Comparison of ENCODE assay signal across 8 cellular contexts in the genomic region with DNA sequence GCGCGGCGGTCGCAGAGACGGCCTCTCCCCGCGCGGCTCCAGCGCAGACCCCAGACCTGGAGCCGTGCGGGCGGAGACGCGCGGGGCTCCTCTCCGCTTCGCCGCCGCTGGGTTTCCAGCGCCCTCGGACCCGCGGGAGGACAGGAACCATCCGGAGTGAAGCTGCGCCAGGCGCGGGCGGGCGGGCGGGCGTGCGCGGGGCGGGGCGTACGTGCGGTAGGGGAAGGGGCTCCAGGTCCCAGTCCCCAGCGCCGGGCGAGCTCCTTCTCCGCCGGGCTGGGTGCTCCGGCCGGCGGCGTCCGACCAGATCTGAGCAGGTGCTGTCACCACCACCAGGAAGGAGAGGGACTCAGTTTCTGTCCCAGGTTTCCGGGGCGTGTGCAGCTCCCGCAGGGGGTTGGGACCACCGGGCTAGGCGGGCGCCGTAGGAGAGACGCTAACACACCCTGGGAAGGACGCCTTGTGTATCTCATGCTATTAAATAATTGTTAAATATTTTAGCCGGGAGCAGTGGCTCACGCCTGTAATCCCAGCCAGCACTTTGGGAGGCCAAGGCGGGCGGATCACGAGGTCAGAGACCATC. TPM values are rescaled to one million over a fixed set of nuclear protein-coding genes. Genes with fewer than 3 reads are reported as not detected.
DNase-seq lines count a peak whose midpoint lies in the region; ATAC-seq and TF ChIP-seq lines count a peak whose summit lies in the region.

Gene CHRNA3, minus strand, starts transcription at position 158 of the 583 bp plus-strand sequence. CDS start 202 bp downstream, outside the sequence.

- H3K27ac Mint-ChIP-seq in chondrocyte (ENCODE audit: unreplicated experiment) = no peak within 1 kb of the TSS
- no peak within 1 kb of the TSS for H3K27ac Mint-ChIP-seq in naive thymus-derived CD8-positive, alpha-beta T cell

- H3K36me3 ChIP-seq in aorta (ENCODE audit: control insufficient read depth in 1 of 2, insufficient read depth in 2 of 2, low read length in 1 of 2) = no peaks in the 10 kb centered on the region

- no peak for ATAC-seq in naive thymus-derived CD8-positive, alpha-beta T cell
- ATAC-seq in aorta (ENCODE audit: low FRiP score) (no peak), HG03457 (IDR thresholded peaks at IDR 0.05; ENCODE audit: unreplicated experiment) (no peak), GM21529 (IDR thresholded peaks at IDR 0.05; ENCODE audit: unreplicated experiment) (no peak)

- no peak for TF ChIP-seq CTCF in chondrocyte (IDR thresholded peaks at IDR 0.05)

- peak within 1 kb of the TSS; percentile 59 for H3K4me3 Mint-ChIP-seq in chondrocyte (ENCODE audit: unreplicated experiment)
- H3K4me3 Mint-ChIP-seq in naive thymus-derived CD8-positive, alpha-beta T cell = peak within 1 kb of the TSS in 9 of 10 donors; percentile 26 to 69 (median 58)

- no peaks in the 10 kb centered on the region for H3K36me3 Mint-ChIP-seq in chondrocyte (ENCODE audit: low read depth)
- no peaks in the 10 kb centered on the region for H3K36me3 Mint-ChIP-seq in naive thymus-derived CD8-positive, alpha-beta T cell

- no peaks in the 10 kb centered on the region for H3K27me3 ChIP-seq in aorta (ENCODE audit: control insufficient read depth in 1 of 2, insufficient read depth in 2 of 2, low read length in 1 of 2)

- peaks cover 21% of the 10 kb centered on the region for H3K4me1 Mint-ChIP-seq in chondrocyte (ENCODE audit: low read depth)
- peaks cover 2 to 24% (median 18%) of the 10 kb centered on the region in 4 donors for H3K4me1 Mint-ChIP-seq in naive thymus-derived CD8-positive, alpha-beta T cell

- WGBS in aorta, 2 donors = 3 to 6% methylated on average over 23 to 61 of the region's 61 CpGs

- no peaks in the 10 kb centered on the region for H3K9me3 Mint-ChIP-seq in chondrocyte (ENCODE audit: low read depth)
- no peaks in the 10 kb centered on the region for H3K9me3 Mint-ChIP-seq in naive thymus-derived CD8-positive, alpha-beta T cell

- peak; percentile 17 for DNase-seq in stimulated activated CD4-positive, alpha-beta T cell treated with anti-CD3 and anti-CD28 coated beads, Interleukin-15, amount 100 ng/mL, for 24 hours
- DNase-seq in stimulated activated CD4-positive, alpha-beta T cell treated with anti-CD3 and anti-CD28 coated beads, Interleukin-1b, Interleukin-23, amount 100 ng/mL, for 48 hours = no peak
- DNase-seq in chondrocyte (ENCODE audit: low spot score) (no peak), aorta (peak in 1 of 2 donors; percentile 39), NCI-H774 (lab: John Stamatoyannopoulos, UW) (no peak)
- DNase-seq in naive thymus-derived CD8-positive, alpha-beta T cell = no peak

- H3K27ac ChIP-seq in aorta (ENCODE audit: low read depth in 1 of 2, low read length in 2 of 2) = no peak within 1 kb of the TSS

- intact Hi-C loops in aorta (cut with DNase I) = no loop called here

- H3K27me3 Mint-ChIP-seq in chondrocyte (ENCODE audit: low read depth) = peaks cover 44% of the 10 kb centered on the region
- peaks cover 33 to 66% (median 40%) of the 10 kb centered on the region in 5 donors for H3K27me3 Mint-ChIP-seq in naive thymus-derived CD8-positive, alpha-beta T cell

- H3K4me1 ChIP-seq in aorta (ENCODE audit: control insufficient read depth in 1 of 2, insufficient read depth in 2 of 2, low read length in 2 of 2) = no peaks in the 10 kb centered on the region

- POLR2A ChIA-PET in naive thymus-derived CD8-positive, alpha-beta T cell (lab: Charles Lee) = no interaction called here

- no peaks in the 10 kb centered on the region for H3K9me3 ChIP-seq in aorta (ENCODE audit: control insufficient read depth, low read length)

- H3K4me3 ChIP-seq in aorta (ENCODE audit: low read length in 2 of 2) = peak within 1 kb of the TSS; percentile 2 to 22

RNA-seq across cellular contexts. Expression of gene CHRNA3, which starts in this region (rescaled TPM):
- total RNA-seq in chondrocyte (0.29 TPM in 1 of 3 replicates, not detected in the others), aorta (not detected)
- not detected for total RNA-seq in naive thymus-derived CD8-positive, alpha-beta T cell
- not detected for polyA plus RNA-seq in naive thymus-derived CD8-positive, alpha-beta T cell
- polyA plus RNA-seq in aorta = not detected
